ENCODE assay signal across 10 cellular contexts in the genomic region with DNA sequence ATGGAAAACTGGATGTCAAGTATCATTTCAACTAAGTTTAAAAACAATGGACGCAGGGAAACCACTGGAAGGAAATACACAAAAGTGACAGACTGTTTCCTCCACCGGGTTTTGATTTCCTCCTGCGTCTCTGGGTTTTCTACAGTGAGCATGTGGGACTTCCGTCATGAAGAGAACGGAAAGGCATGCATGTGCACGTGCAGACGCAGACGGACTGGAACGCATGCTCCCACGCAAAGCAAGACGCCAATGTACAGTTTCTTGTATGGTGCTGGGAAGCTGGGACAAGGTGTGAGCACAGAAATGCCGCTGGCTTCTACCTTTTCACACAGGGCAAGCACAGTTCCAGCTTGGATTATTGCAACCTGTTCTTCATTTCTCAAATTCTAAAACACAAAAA. TPM values are rescaled to one million over a fixed set of nuclear protein-coding genes. Genes with fewer than 3 reads are reported as not detected.
"Had no signal": no experiment of that assay in that cellular context is flagged by ENCODE, and none has a peak within 500 bp of the region (broad histone marks: within the 10 kb centered on the region; RNA-seq: fewer than 3 reads in every experiment).

No MANE protein-coding gene starts in this region.

- H3K9me3 Mint-ChIP-seq: H9 had no signal

- FAIRE-seq: H54, HTR-8/SVneo had no signal

- H3K4me3 ChIP-seq: GM23248 had no signal

- H3K27ac ChIP-seq: GM23248, KMS-11 had no signal

- H2AFZ ChIP-seq: GM23248 had no signal

- DNase-seq: GM23248, GOT3, H9, HCEC 1CT, IMR-90, KBM-7 had no signal

- H3K9ac ChIP-seq: GM23248, KMS-11 had no signal

- H3K27ac Mint-ChIP-seq: H9 had no signal

- H3K4me2 ChIP-seq: KMS-11 had no signal

- H3K4me3 Mint-ChIP-seq: H9 had no signal

RNA-seq across cellular contexts. Expression of a gene that starts 30.3 kb away (rescaled TPM):
- total RNA-seq: GM23248, HT-29, IMR-90 had no signal
- polyA plus RNA-seq: GM23248, IMR-90 had no signal
